17 cellular contexts compared by ENCODE assay signal in genomic region chr12:115456946-115457689, GRCh38.
DNase-seq lines count a peak whose midpoint lies in the region; ATAC-seq, FAIRE-seq and TF ChIP-seq lines count a peak whose summit lies in the region.
"Had no signal": no experiment of that assay in that cellular context is flagged by ENCODE, and none has a peak within 500 bp of the region (broad histone marks: within the 10 kb centered on the region; RNA-seq: fewer than 3 reads in every experiment).

No MANE protein-coding gene starts in this region.

- no peaks in the 10 kb centered on the region for H3K9me3 ChIP-seq in CD4-positive, alpha-beta T cell (ENCODE audit: control insufficient read depth, low read length)
- no peaks in the 10 kb centered on the region for H3K9me3 ChIP-seq in lower lobe of right lung
- H3K9me3 ChIP-seq: BLaER1, prostate gland had no signal

- H3K36me3 ChIP-seq in GM06990 (ENCODE audit: control insufficient read depth, insufficient read depth, low read length) = no peaks in the 10 kb centered on the region
- no peaks in the 10 kb centered on the region for H3K36me3 ChIP-seq in lower lobe of right lung
- H3K36me3 ChIP-seq: BLaER1, heart right ventricle, prostate gland had no signal

- CTCF ChIA-PET in CD4-positive, alpha-beta T cell (lab: Charles Lee) = no interaction called here

- H3K4me3 Mint-ChIP-seq in CD4-positive, alpha-beta T cell = no peak overlapping the region
- H3K4me3 Mint-ChIP-seq: activated CD4-positive, alpha-beta T cell treated with anti-CD3 and anti-CD28 coated beads, Interleukin-2, amount 10 ng/mL, durations not matched to agents 7 days and 5 days; activated T-helper 17 cell treated with anti-CD3 and anti-CD28 coated beads, Interleukin-2, amount 50 U/mL, for 72 hours had no signal

- no peak for DNase-seq in GM06990 (ENCODE audit: extremely low read depth, insufficient read length)
- DNase-seq in M059J (ENCODE audit: low read depth) = peak; percentile 25
- DNase-seq in SHP77 treated with DMSO at 0.1 percent for 48 hours (lab: John Stamatoyannopoulos, UW) = peak; percentile 67
- peak; percentile 73 for DNase-seq in iPS-NIHi7 (ENCODE audit: extremely low spot score)
- DNase-seq in CD4-positive, alpha-beta T cell = no peak
- no peak for DNase-seq in lower lobe of right lung
- DNase-seq in urothelium cell line (ENCODE audit: low spot score) = no peak
- DNase-seq: activated CD4-positive, alpha-beta T cell treated with anti-CD3 and anti-CD28 coated beads, Interleukin-2, amount 10 ng/mL, durations not matched to agents 7 days and 5 days; heart right ventricle; NCI-H1092 treated with DMSO at 0.1 percent for 48 hours; stimulated activated CD4-positive, alpha-beta T cell treated with anti-CD3 and anti-CD28 coated beads, Interleukin-1b, Interleukin-23, amount 100 ng/mL, for 48 hours; stimulated activated naive CD4-positive, alpha-beta T cell; T-helper 1 cell had no signal

- peak; percentile 43 for TF ChIP-seq CTCF in GM06990 (IDR thresholded peaks at IDR 0.05; ENCODE audit: insufficient read depth, low read length, poor library complexity, severe bottlenecking)
- no peak for TF ChIP-seq CTCF in CD4-positive, alpha-beta T cell (IDR thresholded peaks at IDR 0.05)
- no peak for TF ChIP-seq CTCF in lower lobe of right lung (IDR thresholded peaks at IDR 0.05)

- no peaks in the 10 kb centered on the region for H3K36me3 Mint-ChIP-seq in CD4-positive, alpha-beta T cell (ENCODE audit: low read depth)

- H3K4me1 Mint-ChIP-seq in CD4-positive, alpha-beta T cell (ENCODE audit: low read depth) = no peaks in the 10 kb centered on the region

- no peak for FAIRE-seq in urothelium cell line (lab: Jason Lieb, UNC)

- H3K4me3 ChIP-seq in GM06990 (replicated peaks; ENCODE audit: low read depth, low read length) = no peak overlapping the region
- H3K4me3 ChIP-seq in lower lobe of right lung = no peak overlapping the region
- H3K4me3 ChIP-seq: BLaER1, heart right ventricle, prostate gland had no signal

- H3K4me1 ChIP-seq in lower lobe of right lung = peaks cover 8% of the 10 kb centered on the region
- H3K4me1 ChIP-seq: prostate gland had no signal

- H3K27me3 Mint-ChIP-seq in CD4-positive, alpha-beta T cell = peaks cover 13% of the 10 kb centered on the region

- peaks cover 5% of the 10 kb centered on the region for H3K9me3 Mint-ChIP-seq in CD4-positive, alpha-beta T cell
- H3K9me3 Mint-ChIP-seq: activated CD4-positive, alpha-beta T cell treated with anti-CD3 and anti-CD28 coated beads, Interleukin-2, amount 10 ng/mL, durations not matched to agents 7 days and 5 days had no signal

- H3K27ac ChIP-seq in CD4-positive, alpha-beta T cell (ENCODE audit: low read depth, low read length) = no peak overlapping the region
- no peak overlapping the region for H3K27ac ChIP-seq in lower lobe of right lung
- H3K27ac ChIP-seq: BLaER1, heart right ventricle, prostate gland had no signal

- H3K27me3 ChIP-seq in GM06990 (replicated peaks; ENCODE audit: control insufficient read depth, insufficient read depth, low read length) = no peaks in the 10 kb centered on the region
- H3K27me3 ChIP-seq in CD4-positive, alpha-beta T cell (ENCODE audit: control insufficient read depth, insufficient read depth, low read length) = peaks cover 8% of the 10 kb centered on the region
- H3K27me3 ChIP-seq in lower lobe of right lung (ENCODE audit: low read depth) = no peaks in the 10 kb centered on the region
- H3K27me3 ChIP-seq: BLaER1 had no signal

- H3K27ac Mint-ChIP-seq in CD4-positive, alpha-beta T cell = no peak overlapping the region
- H3K27ac Mint-ChIP-seq: activated CD4-positive, alpha-beta T cell treated with anti-CD3 and anti-CD28 coated beads, Interleukin-2, amount 10 ng/mL, durations not matched to agents 7 days and 5 days; activated T-helper 17 cell treated with anti-CD3 and anti-CD28 coated beads, Interleukin-2, amount 50 U/mL, for 72 hours had no signal

- POLR2A ChIA-PET in CD4-positive, alpha-beta T cell (lab: Charles Lee) = no interaction called here

- ATAC-seq in CD4-positive, alpha-beta T cell (ENCODE audit: poor library complexity) = no peak
- no peak for ATAC-seq in lower lobe of right lung
- ATAC-seq in HG02623 (IDR thresholded peaks at IDR 0.05; ENCODE audit: unreplicated experiment) = no peak
- ATAC-seq: activated T-helper 17 cell treated with anti-CD3 and anti-CD28 coated beads, Interleukin-2, amount 50 U/mL, for 72 hours had no signal

- intact Hi-C loops in CD4-positive, alpha-beta T cell (cut with DNase I, micrococcal nuclease) = no loop called here
- intact Hi-C loops in lower lobe of right lung (cut with DNase I) = no loop called here

Comparison
In these comparisons a context has a peak if more than half of its experiments do, and no peak if none do; other contexts are left out.
1. DNase-seq: peak in M059J (single experiment), SHP77 treated with DMSO at 0.1 percent for 48 hours (single experiment) and iPS-NIHi7 (single experiment); none in GM06990 (single experiment), CD4-positive, alpha-beta T cell (0 of 10), lower lobe of right lung (single experiment) and urothelium cell line (single experiment).